ENCODE assay signal across 20 cellular contexts in genomic region chr9:133730994-133731715, GRCh38. TPM values are rescaled to one million over a fixed set of nuclear protein-coding genes. Genes with fewer than 3 reads are reported as not detected.
DNase-seq lines count a peak whose midpoint lies in the region; ATAC-seq and TF ChIP-seq lines count a peak whose summit lies in the region.
"Had no signal": no experiment of that assay in that cellular context is flagged by ENCODE, and none has a peak within 500 bp of the region (broad histone marks: within the 10 kb centered on the region; RNA-seq: fewer than 3 reads in every experiment).

No MANE protein-coding gene starts in this region.

- H3K27me3 Mint-ChIP-seq in osteocyte (ENCODE audit: unreplicated experiment): peaks cover 19% of the 10 kb centered on the region
- H3K27me3 Mint-ChIP-seq in stimulated activated naive CD8-positive, alpha-beta T cell treated with anti-CD3 and anti-CD28 coated beads, Interleukin-15, amount 100 ng/mL, for 72 hours: peaks cover 8% of the 10 kb centered on the region
- H3K27me3 Mint-ChIP-seq: activated CD8-positive, alpha-beta T cell treated with anti-CD3 and anti-CD28 coated beads for 36 hours had no signal

- no peak overlapping the region for H3K27ac Mint-ChIP-seq in osteocyte (ENCODE audit: unreplicated experiment)
- no peak overlapping the region for H3K27ac Mint-ChIP-seq in stimulated activated naive CD8-positive, alpha-beta T cell treated with anti-CD3 and anti-CD28 coated beads, Interleukin-15, amount 100 ng/mL, for 72 hours
- H3K27ac Mint-ChIP-seq: activated CD8-positive, alpha-beta T cell treated with anti-CD3 and anti-CD28 coated beads for 36 hours; T-helper 17 cell had no signal

- H3K9me3 Mint-ChIP-seq in osteocyte (ENCODE audit: unreplicated experiment): no peaks in the 10 kb centered on the region
- no peaks in the 10 kb centered on the region for H3K9me3 Mint-ChIP-seq in stimulated activated naive CD8-positive, alpha-beta T cell treated with anti-CD3 and anti-CD28 coated beads, Interleukin-15, amount 100 ng/mL, for 72 hours
- H3K9me3 Mint-ChIP-seq: activated CD8-positive, alpha-beta T cell treated with anti-CD3 and anti-CD28 coated beads for 36 hours; activated T-cell treated with anti-CD3 and anti-CD28 coated beads, Interleukin-2, amount 50 U/mL, for 4 hours had no signal

- TF ChIP-seq CTCF in 22Rv1 (IDR thresholded peaks at IDR 0.05) (no peak), osteocyte (IDR thresholded peaks at IDR 0.05) (no peak)

- H3K27ac ChIP-seq in 22Rv1: peak overlapping the region; percentile 25; the same call in 1 of the 2 replicates
- H3K27ac ChIP-seq: heart right ventricle, KMS-11, RWPE1 had no signal

- no peaks in the 10 kb centered on the region for H3K36me3 Mint-ChIP-seq in osteocyte (ENCODE audit: unreplicated experiment)

- H3K36me3 ChIP-seq in H7 (replicated peaks; ENCODE audit: control insufficient read depth, insufficient read depth, low read length): no peaks in the 10 kb centered on the region
- H3K36me3 ChIP-seq: heart right ventricle had no signal

- no peaks in the 10 kb centered on the region for H3K4me1 Mint-ChIP-seq in osteocyte (ENCODE audit: unreplicated experiment)
- H3K4me1 Mint-ChIP-seq in stimulated activated naive CD8-positive, alpha-beta T cell treated with anti-CD3 and anti-CD28 coated beads, Interleukin-15, amount 100 ng/mL, for 72 hours: peaks cover 9% of the 10 kb centered on the region

- H3K4me3 ChIP-seq in H7 (ENCODE audit: insufficient read depth, low read depth, low read length): no peak overlapping the region
- H3K4me3 ChIP-seq: heart right ventricle had no signal

- DNase-seq in H7 (peak; percentile 56), islet precursor cell (peak; percentile 38), osteocyte (ENCODE audit: extremely low spot score, unreplicated experiment) (peak; percentile 81)
- no peak for DNase-seq in stimulated activated naive CD8-positive, alpha-beta T cell treated with anti-CD3 and anti-CD28 coated beads, Interleukin-15, amount 100 ng/mL, for 72 hours
- no peak for DNase-seq in stimulated activated naive CD4-positive, alpha-beta T cell treated with Interleukin-2 at 50 U/mL for 16 hours (lab: John Stamatoyannopoulos, UW)
- DNase-seq: activated CD4-positive, CD25-positive, alpha-beta regulatory T cell treated with anti-CD3 and anti-CD28 coated beads, Interleukin-2, amount 50 U/mL, for 72 hours; activated CD8-positive, alpha-beta T cell treated with anti-CD3 and anti-CD28 coated beads for 36 hours; activated naive CD4-positive, alpha-beta T cell treated with Interleukin-2 at 50 U/mL for 16 hours; activated T-cell treated with anti-CD3 and anti-CD28 coated beads, Interleukin-2, amount 50 U/mL, for 4 hours; amniotic stem cell; GF-D8; heart right ventricle; MM.1S; NCI-H2081 treated with DMSO at 0.1 percent for 48 hours; T-helper 17 cell had no signal

- ATAC-seq in stimulated activated naive CD8-positive, alpha-beta T cell treated with anti-CD3 and anti-CD28 coated beads, Interleukin-15, amount 100 ng/mL, for 72 hours: no peak
- ATAC-seq in GM19328 (IDR thresholded peaks at IDR 0.05; ENCODE audit: unreplicated experiment) (no peak), HG03457 (IDR thresholded peaks at IDR 0.05; ENCODE audit: unreplicated experiment) (no peak)
- ATAC-seq: activated CD8-positive, alpha-beta T cell treated with anti-CD3 and anti-CD28 coated beads for 36 hours; activated T-cell treated with anti-CD3 and anti-CD28 coated beads, Interleukin-2, amount 50 U/mL, for 4 hours; T-helper 17 cell had no signal

- H3K27me3 ChIP-seq in H7 (ENCODE audit: control insufficient read depth, insufficient read depth, low read length): no peaks in the 10 kb centered on the region

- no peak overlapping the region for H3K4me3 Mint-ChIP-seq in osteocyte (ENCODE audit: unreplicated experiment)
- no peak overlapping the region for H3K4me3 Mint-ChIP-seq in stimulated activated naive CD8-positive, alpha-beta T cell treated with anti-CD3 and anti-CD28 coated beads, Interleukin-15, amount 100 ng/mL, for 72 hours
- H3K4me3 Mint-ChIP-seq: activated CD8-positive, alpha-beta T cell treated with anti-CD3 and anti-CD28 coated beads for 36 hours; activated T-cell treated with anti-CD3 and anti-CD28 coated beads, Interleukin-2, amount 50 U/mL, for 4 hours; T-helper 17 cell had no signal

RNA-seq across cellular contexts. Expression of gene SARDH, which starts 7.0 kb away (rescaled TPM):
- total RNA-seq in H7 (2014; rRNA removed; shearing (Covaris generic)): 7.3 and 9.9 TPM in 2 replicates
- total RNA-seq in osteocyte: 0.21 and 0.56 TPM in 2 replicates

Comparison
In these comparisons a context has a peak if more than half of its experiments do, and no peak if none do; other contexts are left out.
1. DNase-seq: peak in H7 (single experiment), islet precursor cell (single experiment) and osteocyte (single experiment); none in stimulated activated naive CD8-positive, alpha-beta T cell treated with anti-CD3 and anti-CD28 coated beads, Interleukin-15, amount 100 ng/mL, for 72 hours (0 of 2) and stimulated activated naive CD4-positive, alpha-beta T cell treated with Interleukin-2 at 50 U/mL for 16 hours (single experiment).